10 cellular contexts compared by ENCODE assay signal in genomic region chr4:119209077-119209476, GRCh38. TPM values are rescaled to one million over a fixed set of nuclear protein-coding genes. Genes with fewer than 3 reads are reported as not detected.
DNase-seq lines count a peak whose midpoint lies in the region; ATAC-seq and TF ChIP-seq lines count a peak whose summit lies in the region.
"Had no signal": no experiment of that assay in that cellular context is flagged by ENCODE, and none has a peak within 500 bp of the region (broad histone marks: within the 10 kb centered on the region; RNA-seq: fewer than 3 reads in every experiment).

No MANE protein-coding gene starts in this region.

- no peak overlapping the region for H3K4me2 ChIP-seq in fibroblast of lung (ENCODE audit: extremely low read depth, insufficient read depth, low read length)

- H3K27me3 Mint-ChIP-seq in activated CD8-positive, alpha-beta memory T cell treated with anti-CD3 and anti-CD28 coated beads, Interleukin-2, amount 10 ng/mL, durations not matched to agents 7 days and 5 days: peaks cover 6% of the 10 kb centered on the region
- peaks cover 13% of the 10 kb centered on the region for H3K27me3 Mint-ChIP-seq in endothelial cell (ENCODE audit: unreplicated experiment)
- H3K27me3 Mint-ChIP-seq: naive B cell had no signal

- H3K9me3 Mint-ChIP-seq in activated CD8-positive, alpha-beta memory T cell treated with anti-CD3 and anti-CD28 coated beads, Interleukin-2, amount 10 ng/mL, durations not matched to agents 7 days and 5 days (ENCODE audit: low read depth): no peaks in the 10 kb centered on the region
- H3K9me3 Mint-ChIP-seq in stimulated activated effector memory CD8-positive, alpha-beta T cell treated with anti-CD3 and anti-CD28 coated beads, Interleukin-12 subunit alpha, Interleukin-12 subunit beta, amount 100 ng/mL, for 72 hours: no peaks in the 10 kb centered on the region
- no peaks in the 10 kb centered on the region for H3K9me3 Mint-ChIP-seq in endothelial cell (ENCODE audit: unreplicated experiment)
- H3K9me3 Mint-ChIP-seq: naive B cell had no signal

- H3K4me3 Mint-ChIP-seq in activated CD8-positive, alpha-beta memory T cell treated with anti-CD3 and anti-CD28 coated beads, Interleukin-2, amount 10 ng/mL, durations not matched to agents 7 days and 5 days: no peak overlapping the region
- no peak overlapping the region for H3K4me3 Mint-ChIP-seq in stimulated activated effector memory CD8-positive, alpha-beta T cell treated with anti-CD3 and anti-CD28 coated beads, Interleukin-12 subunit alpha, Interleukin-12 subunit beta, amount 100 ng/mL, for 72 hours
- H3K4me3 Mint-ChIP-seq in endothelial cell (ENCODE audit: unreplicated experiment): no peak overlapping the region

- peak; percentile 8 for ATAC-seq in activated CD8-positive, alpha-beta memory T cell treated with anti-CD3 and anti-CD28 coated beads, Interleukin-2, amount 10 ng/mL, durations not matched to agents 7 days and 5 days
- ATAC-seq in stimulated activated effector memory CD8-positive, alpha-beta T cell treated with anti-CD3 and anti-CD28 coated beads, Interleukin-12 subunit alpha, Interleukin-12 subunit beta, amount 100 ng/mL, for 72 hours: peak; percentile 70

- no peak overlapping the region for H3K27ac Mint-ChIP-seq in activated CD8-positive, alpha-beta memory T cell treated with anti-CD3 and anti-CD28 coated beads, Interleukin-2, amount 10 ng/mL, durations not matched to agents 7 days and 5 days
- no peak overlapping the region for H3K27ac Mint-ChIP-seq in stimulated activated effector memory CD8-positive, alpha-beta T cell treated with anti-CD3 and anti-CD28 coated beads, Interleukin-12 subunit alpha, Interleukin-12 subunit beta, amount 100 ng/mL, for 72 hours
- no peak overlapping the region for H3K27ac Mint-ChIP-seq in endothelial cell (ENCODE audit: unreplicated experiment)

- no peaks in the 10 kb centered on the region for H3K27me3 ChIP-seq in fibroblast of lung (ENCODE audit: control insufficient read depth, insufficient read depth, low read length)

- peaks cover 25% of the 10 kb centered on the region for H3K4me1 ChIP-seq in fibroblast of lung (ENCODE audit: control insufficient read depth, extremely low read depth, insufficient read depth, low read length)

- peaks cover 2% of the 10 kb centered on the region for H3K36me3 Mint-ChIP-seq in activated CD8-positive, alpha-beta memory T cell treated with anti-CD3 and anti-CD28 coated beads, Interleukin-2, amount 10 ng/mL, durations not matched to agents 7 days and 5 days
- peaks cover 17% of the 10 kb centered on the region for H3K36me3 Mint-ChIP-seq in stimulated activated effector memory CD8-positive, alpha-beta T cell treated with anti-CD3 and anti-CD28 coated beads, Interleukin-12 subunit alpha, Interleukin-12 subunit beta, amount 100 ng/mL, for 72 hours
- no peaks in the 10 kb centered on the region for H3K36me3 Mint-ChIP-seq in endothelial cell (ENCODE audit: low read depth, unreplicated experiment)
- H3K36me3 Mint-ChIP-seq: naive B cell had no signal

- TF ChIP-seq CTCF in fibroblast of lung (conservative IDR thresholded peaks at IDR 0.05 in 1 of 2, IDR thresholded peaks at IDR 0.05 in 1 of 2; ENCODE audit: low read depth in 1 of 2, low read length in 2 of 2) (no peak), endothelial cell (IDR thresholded peaks at IDR 0.05; ENCODE audit: unreplicated experiment) (no peak)

- H3K79me2 ChIP-seq in fibroblast of lung (ENCODE audit: control insufficient read depth, insufficient read depth, low read length): peaks cover 15% of the 10 kb centered on the region

- DNase-seq in activated CD8-positive, alpha-beta memory T cell treated with anti-CD3 and anti-CD28 coated beads, Interleukin-2, amount 10 ng/mL, durations not matched to agents 7 days and 5 days: peak; percentile 45
- DNase-seq in activated CD8-positive, alpha-beta memory T cell treated with anti-CD3 and anti-CD28 coated beads, Interleukin-2, amount 50 U/mL, for 48 hours: no peak
- DNase-seq in SW480 (ENCODE audit: low spot score) (peak; percentile 77), fibroblast of lung (ENCODE audit: low read depth in 2 of 2) (peak; percentile 90 to 94), GDM1 (lab: John Stamatoyannopoulos, UW) (no peak), HuH-7 (ENCODE audit: low spot score) (no peak), endothelial cell (ENCODE audit: low spot score) (no peak)
- peak; percentile 6 to 58 for DNase-seq in stimulated activated effector memory CD8-positive, alpha-beta T cell treated with anti-CD3 and anti-CD28 coated beads, Interleukin-12 subunit alpha, Interleukin-12 subunit beta, amount 100 ng/mL, for 72 hours (ENCODE audit: low spot score in 2 of 2)
- DNase-seq: naive B cell had no signal

- CTCF ChIA-PET in activated CD8-positive, alpha-beta memory T cell treated with anti-CD3 and anti-CD28 coated beads, Interleukin-2, amount 10 ng/mL, durations not matched to agents 7 days and 5 days (lab: Charles Lee): interaction anchor here (1.6 kb wide), 1 partner anchor 167 kb away, joined by 3 read pairs; no protein-coding TSS in a partner anchor

- no peaks in the 10 kb centered on the region for H4K20me1 ChIP-seq in fibroblast of lung (ENCODE audit: control insufficient read depth, extremely low read depth, insufficient read depth, low read length)

- no peak overlapping the region for H3K4me3 ChIP-seq in fibroblast of lung (replicated peaks in 1 of 4; ENCODE audit: control extremely low read depth in 1 of 4, insufficient read depth in 1 of 4, low read depth in 3 of 4, low read length in 4 of 4)
- H3K4me3 ChIP-seq: SK-N-MC had no signal

- H3K27ac ChIP-seq in fibroblast of lung (ENCODE audit: insufficient read depth, low read length): peak overlapping the region; percentile 80
- H3K27ac ChIP-seq: SK-N-MC had no signal

- no peaks in the 10 kb centered on the region for H3K9me3 ChIP-seq in fibroblast of lung (ENCODE audit: control insufficient read depth, insufficient read depth, low read depth, low read length)

- no peak overlapping the region for H3K9ac ChIP-seq in fibroblast of lung (ENCODE audit: insufficient read depth, low read length)

- no peaks in the 10 kb centered on the region for H3K36me3 ChIP-seq in fibroblast of lung (ENCODE audit: control insufficient read depth, insufficient read depth, low read length)

- H3K4me1 Mint-ChIP-seq in activated CD8-positive, alpha-beta memory T cell treated with anti-CD3 and anti-CD28 coated beads, Interleukin-2, amount 10 ng/mL, durations not matched to agents 7 days and 5 days: peaks cover 32% of the 10 kb centered on the region
- peaks cover 41% of the 10 kb centered on the region for H3K4me1 Mint-ChIP-seq in stimulated activated effector memory CD8-positive, alpha-beta T cell treated with anti-CD3 and anti-CD28 coated beads, Interleukin-12 subunit alpha, Interleukin-12 subunit beta, amount 100 ng/mL, for 72 hours
- H3K4me1 Mint-ChIP-seq in endothelial cell (ENCODE audit: unreplicated experiment): peaks cover 12% of the 10 kb centered on the region

- H2AFZ ChIP-seq in fibroblast of lung (ENCODE audit: low read length): no peak overlapping the region

RNA-seq across cellular contexts. Expression of gene USP53, which starts 3.4 kb away (rescaled TPM):
- 1 to 10 TPM; 5.6 to 6.1 TPM for total RNA-seq in activated CD8-positive, alpha-beta memory T cell treated with anti-CD3 and anti-CD28 coated beads, Interleukin-2, amount 10 ng/mL, durations not matched to agents 7 days and 5 days
- total RNA-seq in fibroblast of lung (90.7 and 102 TPM in 2 replicates), endothelial cell (ENCODE audit: unreplicated experiment) (18.5 TPM)
- 55.7 and 56.9 TPM in 2 replicates for polyA plus RNA-seq in fibroblast of lung
- 35.7 and 37.3 TPM in 2 replicates for polyA plus RNA-seq in fibroblast of lung (2012)
- 10.2 and 17.8 TPM in 2 replicates for polyA minus RNA-seq in fibroblast of lung (ENCODE audit: low replicate concordance)

Comparison
In these comparisons a context has a peak if more than half of its experiments do, and no peak if none do; other contexts are left out.
1. DNase-seq: peak in activated CD8-positive, alpha-beta memory T cell treated with anti-CD3 and anti-CD28 coated beads, Interleukin-2, amount 10 ng/mL, durations not matched to agents 7 days and 5 days (single experiment), SW480 (single experiment), fibroblast of lung (2 of 2) and stimulated activated effector memory CD8-positive, alpha-beta T cell treated with anti-CD3 and anti-CD28 coated beads, Interleukin-12 subunit alpha, Interleukin-12 subunit beta, amount 100 ng/mL, for 72 hours (2 of 2); none in activated CD8-positive, alpha-beta memory T cell treated with anti-CD3 and anti-CD28 coated beads, Interleukin-2, amount 50 U/mL, for 48 hours (single experiment), GDM1 (single experiment), HuH-7 (single experiment) and endothelial cell (single experiment).